ENCODE assay signal across 8 cellular contexts in the genomic region with DNA sequence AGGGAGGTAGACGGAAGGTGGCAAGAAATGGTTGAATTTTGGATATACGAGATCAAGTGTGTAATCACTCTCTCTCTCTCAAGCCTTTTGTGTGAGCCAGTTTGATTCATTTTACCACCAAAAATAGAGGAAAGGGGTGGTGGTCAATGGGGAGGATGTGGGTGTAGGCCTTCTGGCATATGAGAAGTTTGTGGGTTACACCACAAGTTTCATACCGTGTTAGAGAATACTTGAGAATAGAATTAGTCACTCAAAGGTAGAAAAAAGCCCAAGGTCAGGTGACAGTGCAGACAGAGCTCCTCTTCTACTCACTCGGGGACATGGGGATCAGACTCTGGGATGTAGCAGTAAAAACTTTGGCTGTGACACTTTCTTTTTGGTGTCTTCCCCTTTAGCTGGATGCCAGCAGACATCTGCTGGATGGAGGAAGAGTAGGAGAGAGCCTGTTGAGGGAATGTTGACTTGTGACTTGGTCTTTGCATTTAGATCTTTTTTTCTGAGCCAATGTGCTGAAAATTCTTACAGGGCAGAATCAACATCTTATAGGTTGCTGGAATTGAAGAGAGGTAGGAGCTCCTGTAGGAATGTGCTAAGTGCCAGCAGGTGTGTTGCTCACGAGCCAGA. TPM values are rescaled to one million over a fixed set of nuclear protein-coding genes. Genes with fewer than 3 reads are reported as not detected.
A peak's percentile ranks its signal among the peaks of the same experiment; 100 is the strongest.
DNase-seq lines count a peak whose midpoint lies in the region; ATAC-seq and TF ChIP-seq lines count a peak whose summit lies in the region.

No MANE protein-coding gene starts in this region.

- no peak overlapping the region for H3K27ac ChIP-seq in neuronal stem cell (replicated peaks; ENCODE audit: low read length)

- H3K4me3 ChIP-seq in neuronal stem cell (ENCODE audit: low read length in 2 of 2): no peak overlapping the region

- H3K27me3 ChIP-seq in neuronal stem cell (ENCODE audit: control insufficient read depth in 3 of 3, insufficient read depth in 3 of 3, low read depth in 1 of 3, low read length in 3 of 3): no peaks in the 10 kb centered on the region

- H3K23ac ChIP-seq in neuronal stem cell (ENCODE audit: low read depth, low read length, poor library complexity): no peak overlapping the region

- H3K9me3 ChIP-seq in neuronal stem cell (replicated peaks in 1 of 2; ENCODE audit: control insufficient read depth in 2 of 2, insufficient read depth in 1 of 2, low read depth in 1 of 2, low read length in 2 of 2): peaks cover 2 to 3% of the 10 kb centered on the region in 2 donors

- WGBS in neuronal stem cell (ENCODE audit: extremely low coverage in 2 of 2, insufficient read length in 2 of 2, insufficient replicate concordance in 1 of 2), 2 donors: no CpG with 5 or more reads among the region's 5 CpGs

- H3K4me1 Mint-ChIP-seq in immature natural killer cell: no peaks in the 10 kb centered on the region

- in situ Hi-C loops in GM13977 (cut with MboI; ENCODE audit: low pct_unique_long_range_greater_than_20kb, low sequenced_read_pairs, unreplicated experiment): no loop called here

- no peak overlapping the region for H3K4ac ChIP-seq in neuronal stem cell (ENCODE audit: low read length)

- no peak overlapping the region for H2BK15ac ChIP-seq in neuronal stem cell (ENCODE audit: low read length)

- ATAC-seq in HG02623 (IDR thresholded peaks at IDR 0.05; ENCODE audit: unreplicated experiment): peak; percentile 100

- H3K4me3 Mint-ChIP-seq in immature natural killer cell: no peak overlapping the region

- no peak overlapping the region for H2BK12ac ChIP-seq in neuronal stem cell (ENCODE audit: low read length)

- DNase-seq in GM13977 (ENCODE audit: low spot score): peak; percentile 77
- peak; percentile 76 for DNase-seq in RPMI8226
- DNase-seq in immature natural killer cell: peak; percentile 83 to 86 (median 84)
- no peak for DNase-seq in HK-2 (ENCODE audit: unreplicated experiment)
- no peak for DNase-seq in neuronal stem cell (ENCODE audit: low spot score)
- no peak for DNase-seq in DMS153 treated with DMSO at 0.1 percent for 48 hours (lab: John Stamatoyannopoulos, UW; ENCODE audit: unreplicated experiment)
- no peak for DNase-seq in cardiac septum (ENCODE audit: low spot score)

- no peaks in the 10 kb centered on the region for H3K36me3 Mint-ChIP-seq in immature natural killer cell

- peaks cover under 1 to 3% of the 10 kb centered on the region in 2 donors for H3K4me1 ChIP-seq in neuronal stem cell (ENCODE audit: control insufficient read depth in 2 of 2, insufficient read depth in 1 of 2, low read depth in 1 of 2, low read length in 2 of 2)

- TF ChIP-seq CTCF in GM13977 (IDR thresholded peaks at IDR 0.05; ENCODE audit: extremely low read depth, insufficient read depth, missing control alignments): no peak

- no peak overlapping the region for H4K8ac ChIP-seq in neuronal stem cell (ENCODE audit: low read depth, low read length)

- intact Hi-C loops in cardiac septum (cut with DNase I): no loop called here

- no peak overlapping the region for H3K14ac ChIP-seq in neuronal stem cell (ENCODE audit: low read length)

- H3K27ac Mint-ChIP-seq in immature natural killer cell: no peak overlapping the region

- peaks cover 6 to 23% (median 9%) of the 10 kb centered on the region in 3 donors for H3K27me3 Mint-ChIP-seq in immature natural killer cell (ENCODE audit: low read depth in 3 of 3)

- no peaks in the 10 kb centered on the region for H3K36me3 ChIP-seq in neuronal stem cell (replicated peaks in 1 of 2; ENCODE audit: control insufficient read depth in 2 of 2, insufficient read depth in 2 of 2, low read length in 2 of 2)

- H3K9ac ChIP-seq in neuronal stem cell (ENCODE audit: low read depth, low read length, poor library complexity): no peak overlapping the region

- no peaks in the 10 kb centered on the region for H3K9me3 Mint-ChIP-seq in immature natural killer cell

- no peak overlapping the region for H2AK5ac ChIP-seq in neuronal stem cell (ENCODE audit: low read depth, low read length)

- H2BK120ac ChIP-seq in neuronal stem cell (ENCODE audit: low read depth, low read length): no peak overlapping the region

- H2BK5ac ChIP-seq in neuronal stem cell (ENCODE audit: low read length): no peak overlapping the region

- H2AFZ ChIP-seq in neuronal stem cell (ENCODE audit: low read length): no peak overlapping the region

- H4K91ac ChIP-seq in neuronal stem cell (ENCODE audit: low read depth, low read length, poor library complexity): no peak overlapping the region

- no peak overlapping the region for H3K4me2 ChIP-seq in neuronal stem cell (ENCODE audit: insufficient read depth, low read length, poor library complexity, severe bottlenecking)

- no peaks in the 10 kb centered on the region for H3K79me1 ChIP-seq in neuronal stem cell (ENCODE audit: low read depth, low read length)

- no peak overlapping the region for H3K18ac ChIP-seq in neuronal stem cell (ENCODE audit: low read length)

RNA-seq across cellular contexts. Expression of a gene that starts 43.8 kb away (rescaled TPM):
- polyA plus RNA-seq in immature natural killer cell: 10 to 100 TPM in 1 of 3 donors, 1 to 10 TPM in 2; 2.2 to 12.7 (median 6.5) TPM
- 73.2 TPM for polyA plus RNA-seq in neuronal stem cell (2013, experiment 1 of 2)
- 76.3 TPM for polyA plus RNA-seq in neuronal stem cell (2013, experiment 2 of 2)
- 44.2 TPM for total RNA-seq in cardiac septum

Comparison
In these comparisons a context has a peak if more than half of its experiments do, and no peak if none do; other contexts are left out.
1. DNase-seq: peak in GM13977 (single experiment), RPMI8226 (single experiment) and immature natural killer cell (3 of 3); none in HK-2 (single experiment), neuronal stem cell (single experiment), DMS153 treated with DMSO at 0.1 percent for 48 hours (single experiment) and cardiac septum (single experiment).